In the genomic region with DNA sequence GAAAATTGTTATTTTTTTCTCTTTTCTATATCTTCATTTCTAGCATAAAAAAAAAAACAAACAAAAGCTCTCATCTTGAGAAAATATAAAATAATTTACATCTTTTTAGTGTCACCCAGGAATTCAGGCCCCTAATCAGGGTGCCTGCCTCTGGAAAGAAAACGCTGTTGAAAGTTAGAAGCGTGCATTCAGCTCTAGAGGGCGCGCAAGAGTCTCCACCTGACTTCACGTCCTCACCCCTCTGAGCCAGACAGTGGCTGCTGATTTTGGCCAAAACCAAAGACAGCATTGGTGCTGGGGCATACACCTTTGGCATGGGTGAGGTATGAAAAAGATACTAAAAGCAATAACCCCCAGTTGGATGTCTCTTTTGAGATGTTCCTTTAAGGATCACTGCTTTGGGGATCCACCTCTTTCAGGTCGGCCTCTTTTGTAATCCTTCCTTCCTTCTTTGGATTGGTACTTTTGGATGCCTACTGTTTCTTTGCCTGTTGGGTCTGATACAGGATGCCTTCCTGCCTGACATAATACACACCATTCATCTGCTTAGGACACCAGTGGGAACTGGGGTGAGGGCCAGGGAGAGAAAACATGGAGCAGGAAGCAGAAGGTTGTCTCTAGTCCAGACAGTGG, we compare ENCODE assay signal across 10 cellular contexts.
DNase-seq lines count a peak whose midpoint lies in the region; ATAC-seq, FAIRE-seq and TF ChIP-seq lines count a peak whose summit lies in the region.
"Had no signal": no experiment of that assay in that cellular context is flagged by ENCODE, and none has a peak within 500 bp of the region (broad histone marks: within the 10 kb centered on the region; RNA-seq: fewer than 3 reads in every experiment).

No MANE protein-coding gene starts in this region.

- TF ChIP-seq EP300 in transverse colon (IDR thresholded peaks at IDR 0.05; ENCODE audit: low read depth) = no peak

- no peaks in the 10 kb centered on the region for H3K36me3 ChIP-seq in keratinocyte (ENCODE audit: control insufficient read depth in 2 of 2, extremely low read depth in 1 of 2, insufficient read depth in 2 of 2, low read length in 2 of 2)
- H3K36me3 ChIP-seq in transverse colon = no peaks in the 10 kb centered on the region

- dilution Hi-C loops in keratinocyte (cut with MboI; ENCODE audit: extremely low pct_ligation_motif_present, low sequenced_read_pairs) = no loop called here

- no peaks in the 10 kb centered on the region for H3K9me3 Mint-ChIP-seq in activated CD4-positive, alpha-beta T cell treated with anti-CD3 and anti-CD28 coated beads, Interleukin-2, amount 10 ng/mL, durations not matched to agents 7 days and 5 days
- H3K9me3 Mint-ChIP-seq: activated B cell treated with CpG ODN at 0.5 μM for 24 hours had no signal

- no peaks in the 10 kb centered on the region for H3K36me3 Mint-ChIP-seq in activated CD4-positive, alpha-beta T cell treated with anti-CD3 and anti-CD28 coated beads, Interleukin-2, amount 10 ng/mL, durations not matched to agents 7 days and 5 days (ENCODE audit: low read depth)
- H3K36me3 Mint-ChIP-seq: memory B cell had no signal

- H3K4me2 ChIP-seq in keratinocyte (ENCODE audit: control insufficient read depth, extremely low read depth, insufficient read depth, low read depth, low read length) = no peak overlapping the region

- no peak for ATAC-seq in esophagus mucosa
- no peak for ATAC-seq in GM18498 (IDR thresholded peaks at IDR 0.05; ENCODE audit: unreplicated experiment)

- H3K27me3 ChIP-seq in keratinocyte (ENCODE audit: control insufficient read depth, extremely low read depth, insufficient read depth, low read length) (no peaks in the 10 kb centered on the region), transverse colon (no peaks in the 10 kb centered on the region)

- H3K79me2 ChIP-seq in keratinocyte (ENCODE audit: control insufficient read depth, insufficient read depth, low read length) = no peaks in the 10 kb centered on the region

- H3K4me3 ChIP-seq in keratinocyte (ENCODE audit: control insufficient read depth in 2 of 3, extremely low read depth in 1 of 3, insufficient read depth in 2 of 3, low read depth in 1 of 3, low read length in 3 of 3) (no peak overlapping the region), transverse colon (no peak overlapping the region)

- H3K27ac ChIP-seq in keratinocyte (ENCODE audit: control insufficient read depth, insufficient read depth, low read length) (no peak overlapping the region), transverse colon (no peak overlapping the region)

- CTCF ChIA-PET in activated CD4-positive, alpha-beta T cell treated with anti-CD3 and anti-CD28 coated beads, Interleukin-2, amount 10 ng/mL, durations not matched to agents 7 days and 5 days (lab: Charles Lee) = interaction anchor here (0.7 kb wide), 1 partner anchor 509 kb away, joined by 3 read pairs; no protein-coding TSS in a partner anchor

- H4K20me1 ChIP-seq in keratinocyte (ENCODE audit: control insufficient read depth, extremely low read depth, insufficient read depth, low read length) = no peaks in the 10 kb centered on the region

- H3K4me1 Mint-ChIP-seq in activated CD4-positive, alpha-beta T cell treated with anti-CD3 and anti-CD28 coated beads, Interleukin-2, amount 10 ng/mL, durations not matched to agents 7 days and 5 days = no peaks in the 10 kb centered on the region
- H3K4me1 Mint-ChIP-seq: activated B cell treated with CpG ODN at 0.5 μM for 24 hours, memory B cell had no signal

- H3K9ac ChIP-seq in keratinocyte (ENCODE audit: control insufficient read depth, extremely low read depth, insufficient read depth, low read length) = no peak overlapping the region

- H3K27me3 Mint-ChIP-seq in activated CD4-positive, alpha-beta T cell treated with anti-CD3 and anti-CD28 coated beads, Interleukin-2, amount 10 ng/mL, durations not matched to agents 7 days and 5 days = no peaks in the 10 kb centered on the region
- H3K27me3 Mint-ChIP-seq: activated B cell treated with CpG ODN at 0.5 μM for 24 hours, memory B cell had no signal

- H3K27ac Mint-ChIP-seq in activated CD4-positive, alpha-beta T cell treated with anti-CD3 and anti-CD28 coated beads, Interleukin-2, amount 10 ng/mL, durations not matched to agents 7 days and 5 days = no peak overlapping the region
- H3K27ac Mint-ChIP-seq: activated B cell treated with CpG ODN at 0.5 μM for 24 hours, memory B cell had no signal

- DNase-seq in NOMO-1 (lab: John Stamatoyannopoulos, UW; ENCODE audit: unreplicated experiment in 2 of 2) = peak; percentile 19 to 32
- DNase-seq in NOMO-1 treated with dmso at 0.1 percent for 144 hours (lab: John Stamatoyannopoulos, UW; ENCODE audit: unreplicated experiment) = no peak
- DNase-seq in HuH-7.5 (ENCODE audit: low spot score) = peak; percentile 4
- DNase-seq in activated CD4-positive, alpha-beta T cell treated with anti-CD3 and anti-CD28 coated beads, Interleukin-2, amount 10 ng/mL, durations not matched to agents 7 days and 5 days = peak; percentile 38
- DNase-seq in keratinocyte (ENCODE audit: low read depth, low spot score) = no peak
- DNase-seq in transverse colon = peak; percentile 56
- DNase-seq: activated B cell treated with CpG ODN at 0.5 μM for 24 hours had no signal

- in situ Hi-C loops in transverse colon (cut with MboI; ENCODE audit: low pct_ligation_motif_present in 1 of 4, low pct_unique_long_range_greater_than_20kb in 1 of 4, low sequenced_read_pairs in 3 of 4) = no loop called here

- TF ChIP-seq CTCF in keratinocyte (optimal IDR thresholded peaks at IDR 0.05 in 1 of 3, IDR thresholded peaks at IDR 0.05 in 1 of 3, conservative IDR thresholded peaks at IDR 0.05 in 1 of 3; ENCODE audit: extremely low read depth in 1 of 3, insufficient read depth in 2 of 3, low read length in 3 of 3) = peak in 2 of 3 experiments; percentile 24 to 30
- TF ChIP-seq CTCF in transverse colon (IDR thresholded peaks at IDR 0.05) = peak; percentile 30 to 58 (median 45)

- H3K9me3 ChIP-seq in keratinocyte (ENCODE audit: control insufficient read depth, low read depth, low read length) = no peaks in the 10 kb centered on the region
- H3K9me3 ChIP-seq in transverse colon = no peaks in the 10 kb centered on the region

- POLR2A ChIA-PET in activated CD4-positive, alpha-beta T cell treated with anti-CD3 and anti-CD28 coated beads, Interleukin-2, amount 10 ng/mL, durations not matched to agents 7 days and 5 days (lab: Charles Lee) = no interaction called here

- no peaks in the 10 kb centered on the region for H3K4me1 ChIP-seq in keratinocyte (ENCODE audit: control insufficient read depth, extremely low read depth, insufficient read depth, low read length)
- H3K4me1 ChIP-seq in transverse colon = no peaks in the 10 kb centered on the region

- H3K4me3 Mint-ChIP-seq in activated CD4-positive, alpha-beta T cell treated with anti-CD3 and anti-CD28 coated beads, Interleukin-2, amount 10 ng/mL, durations not matched to agents 7 days and 5 days = no peak overlapping the region
- H3K4me3 Mint-ChIP-seq: activated B cell treated with CpG ODN at 0.5 μM for 24 hours, memory B cell had no signal

- no peak for FAIRE-seq in keratinocyte (lab: Jason Lieb, UNC)

- H3K9me1 ChIP-seq in keratinocyte (ENCODE audit: control insufficient read depth, extremely low read depth, insufficient read depth, low read length) = no peaks in the 10 kb centered on the region

- no peak for TF ChIP-seq POLR2A in transverse colon (IDR thresholded peaks at IDR 0.05)

- H2AFZ ChIP-seq in keratinocyte (ENCODE audit: control insufficient read depth, low read length) = no peak overlapping the region

- WGBS in transverse colon (ENCODE audit: low coverage in 1 of 2), 2 donors = 26 to 31% methylated on average over 6 of the region's 6 CpGs

- intact Hi-C loops in transverse colon (cut with DNase I; ENCODE audit: low total_unique reads) = no loop called here

Comparison
In these comparisons a context has a peak if more than half of its experiments do, and no peak if none do; other contexts are left out.
1. DNase-seq: peak in NOMO-1 (2 of 2), HuH-7.5 (single experiment), activated CD4-positive, alpha-beta T cell treated with anti-CD3 and anti-CD28 coated beads, Interleukin-2, amount 10 ng/mL, durations not matched to agents 7 days and 5 days (single experiment) and transverse colon (single experiment); none in NOMO-1 treated with dmso at 0.1 percent for 144 hours (single experiment) and keratinocyte (single experiment).